In the genomic region with DNA sequence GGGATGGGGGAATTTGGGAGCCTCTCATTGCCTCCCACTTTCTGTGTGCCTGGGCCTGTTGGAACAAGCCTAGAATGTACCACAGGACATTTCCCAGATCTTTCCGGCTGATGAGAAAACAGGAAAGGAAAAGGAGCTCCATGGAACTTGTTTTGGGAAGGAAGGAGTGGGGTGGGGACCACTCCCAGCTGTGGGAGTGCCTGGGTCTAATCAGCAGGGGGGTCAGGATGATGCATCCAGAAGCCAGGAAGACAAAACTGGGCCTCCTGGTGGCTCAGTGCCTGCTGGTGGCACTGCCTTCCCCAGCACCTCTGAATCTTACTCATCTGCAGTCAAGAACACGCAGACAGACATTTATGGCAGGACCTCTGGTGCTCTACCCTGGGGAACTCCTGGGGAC, we compare ENCODE assay signal across 1 cellular context.
TF ChIP-seq lines count a peak whose summit lies in the region.

No MANE protein-coding gene starts in this region.

TF ChIP-seq in K562, 482 proteins besides CTCF, POLR2A, EP300 and RAD21:
- TF ChIP-seq, protein P1, sequence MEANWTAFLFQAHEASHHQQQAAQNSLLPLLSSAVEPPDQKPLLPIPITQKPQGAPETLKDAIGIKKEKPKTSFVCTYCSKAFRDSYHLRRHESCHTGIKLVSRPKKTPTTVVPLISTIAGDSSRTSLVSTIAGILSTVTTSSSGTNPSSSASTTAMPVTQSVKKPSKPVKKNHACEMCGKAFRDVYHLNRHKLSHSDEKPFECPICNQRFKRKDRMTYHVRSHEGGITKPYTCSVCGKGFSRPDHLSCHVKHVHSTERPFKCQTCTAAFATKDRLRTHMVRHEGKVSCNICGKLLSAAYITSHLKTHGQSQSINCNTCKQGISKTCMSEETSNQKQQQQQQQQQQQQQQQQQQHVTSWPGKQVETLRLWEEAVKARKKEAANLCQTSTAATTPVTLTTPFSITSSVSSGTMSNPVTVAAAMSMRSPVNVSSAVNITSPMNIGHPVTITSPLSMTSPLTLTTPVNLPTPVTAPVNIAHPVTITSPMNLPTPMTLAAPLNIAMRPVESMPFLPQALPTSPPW (CRISPR knock-in tag; IDR thresholded peaks at IDR 0.05), result peak; percentile 50
- TF ChIP-seq, protein P2, sequence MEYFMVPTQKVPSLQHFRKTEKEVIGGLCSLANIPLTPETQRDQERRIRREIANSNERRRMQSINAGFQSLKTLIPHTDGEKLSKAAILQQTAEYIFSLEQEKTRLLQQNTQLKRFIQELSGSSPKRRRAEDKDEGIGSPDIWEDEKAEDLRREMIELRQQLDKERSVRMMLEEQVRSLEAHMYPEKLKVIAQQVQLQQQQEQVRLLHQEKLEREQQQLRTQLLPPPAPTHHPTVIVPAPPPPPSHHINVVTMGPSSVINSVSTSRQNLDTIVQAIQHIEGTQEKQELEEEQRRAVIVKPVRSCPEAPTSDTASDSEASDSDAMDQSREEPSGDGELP (CRISPR knock-in tag; IDR thresholded peaks at IDR 0.05; ENCODE audit: borderline replicate concordance), result peak; percentile 21; the same call in 1 of the 2 replicates
- no peak for TF ChIP-seq ZNF253 (CRISPR knock-in tag; conservative IDR thresholded peaks at IDR 0.05)
